ENCODE assay signal across 8 cellular contexts in the genomic region with DNA sequence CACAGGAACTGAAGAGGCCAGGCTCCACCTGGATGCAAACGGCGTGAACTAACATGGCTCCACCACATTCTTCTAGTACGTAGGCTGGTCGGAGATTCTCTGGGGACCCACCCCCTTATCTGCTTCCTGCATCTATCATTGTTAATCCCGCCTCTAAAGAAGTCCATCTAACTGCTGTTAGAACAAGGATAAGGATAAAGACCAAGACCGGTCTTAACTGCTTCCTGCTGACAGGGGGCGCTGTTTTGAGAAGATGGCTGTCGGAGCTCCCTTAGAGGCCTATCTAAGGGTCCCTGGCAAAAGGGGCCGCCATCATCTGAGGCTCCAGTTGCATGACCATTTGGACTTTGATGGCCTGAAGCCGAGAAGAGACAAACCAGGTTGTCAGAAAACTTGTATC. TPM values are rescaled to one million over a fixed set of nuclear protein-coding genes. Genes with fewer than 3 reads are reported as not detected.
DNase-seq lines count a peak whose midpoint lies in the region; ATAC-seq and TF ChIP-seq lines count a peak whose summit lies in the region.

No MANE protein-coding gene starts in this region.

- no CpG with 5 or more reads among the region's 10 CpGs for WGBS in iPS DF 6.9 (ENCODE audit: insufficient coverage, insufficient read length)

- H3K4me2 ChIP-seq in OCI-LY3 (ENCODE audit: low read length) = no peak overlapping the region

- H3K4me3 ChIP-seq in OCI-LY3 (ENCODE audit: low read length) = no peak overlapping the region
- no peak overlapping the region for H3K4me3 ChIP-seq in iPS DF 6.9 (ENCODE audit: low read length)

- no peak overlapping the region for H3K27ac ChIP-seq in OCI-LY3 (ENCODE audit: low read length)
- no peak overlapping the region for H3K27ac ChIP-seq in iPS DF 6.9 (ENCODE audit: low read length)

- H3K9me3 Mint-ChIP-seq in stimulated activated effector memory CD8-positive, alpha-beta T cell treated with anti-CD3 and anti-CD28 coated beads, Interleukin-12 subunit alpha, Interleukin-12 subunit beta, amount 100 ng/mL, for 72 hours = no peaks in the 10 kb centered on the region

- no peak overlapping the region for H3K4me3 Mint-ChIP-seq in stimulated activated effector memory CD8-positive, alpha-beta T cell treated with anti-CD3 and anti-CD28 coated beads, Interleukin-12 subunit alpha, Interleukin-12 subunit beta, amount 100 ng/mL, for 72 hours

- peak; percentile 75 for ATAC-seq in stimulated activated effector memory CD8-positive, alpha-beta T cell treated with anti-CD3 and anti-CD28 coated beads, Interleukin-12 subunit alpha, Interleukin-12 subunit beta, amount 100 ng/mL, for 72 hours
- no peak for ATAC-seq in GM19035 (IDR thresholded peaks at IDR 0.05; ENCODE audit: unreplicated experiment)
- no peak for ATAC-seq in HG02970 (IDR thresholded peaks at IDR 0.05; ENCODE audit: low FRiP score, unreplicated experiment)

- no peaks in the 10 kb centered on the region for H3K79me2 ChIP-seq in OCI-LY3 (ENCODE audit: low read length)

- H3K4me1 Mint-ChIP-seq in stimulated activated effector memory CD8-positive, alpha-beta T cell treated with anti-CD3 and anti-CD28 coated beads, Interleukin-12 subunit alpha, Interleukin-12 subunit beta, amount 100 ng/mL, for 72 hours = peaks cover 6% of the 10 kb centered on the region

- H3K9me3 ChIP-seq in OCI-LY3 (ENCODE audit: insufficient read depth, low read length) = no peaks in the 10 kb centered on the region
- no peaks in the 10 kb centered on the region; the same call in 1 of the 2 replicates for H3K9me3 ChIP-seq in iPS DF 6.9 (ENCODE audit: control insufficient read depth, insufficient read depth, low read length)

- H3K36me3 Mint-ChIP-seq in stimulated activated effector memory CD8-positive, alpha-beta T cell treated with anti-CD3 and anti-CD28 coated beads, Interleukin-12 subunit alpha, Interleukin-12 subunit beta, amount 100 ng/mL, for 72 hours = no peaks in the 10 kb centered on the region

- DNase-seq in Daoy (ENCODE audit: low read depth) (peak; percentile 34), iPS DF 6.9 (ENCODE audit: low read depth, low spot score) (peak; percentile 45), DMS114 treated with DMSO at 0.1 percent for 48 hours (lab: John Stamatoyannopoulos, UW; ENCODE audit: unreplicated experiment) (no peak)
- peak; percentile 24 for DNase-seq in activated effector memory CD4-positive, alpha-beta T cell treated with Interleukin-2 at 50 U/mL for 16 hours
- peak; percentile 26 to 67 for DNase-seq in stimulated activated effector memory CD8-positive, alpha-beta T cell treated with anti-CD3 and anti-CD28 coated beads, Interleukin-12 subunit alpha, Interleukin-12 subunit beta, amount 100 ng/mL, for 72 hours (ENCODE audit: low spot score in 2 of 2)

- no peaks in the 10 kb centered on the region for H3K36me3 ChIP-seq in OCI-LY3 (replicated peaks; ENCODE audit: low read depth, low read length)
- H3K36me3 ChIP-seq in iPS DF 6.9 (ENCODE audit: control insufficient read depth, insufficient read depth, low read length) = no peaks in the 10 kb centered on the region

- no peak overlapping the region for H3K9ac ChIP-seq in OCI-LY3 (ENCODE audit: low read length)

- H3K27me3 ChIP-seq in OCI-LY3 (ENCODE audit: low read depth, low read length) (no peaks in the 10 kb centered on the region), iPS DF 6.9 (ENCODE audit: control insufficient read depth, insufficient read depth, low read length) (no peaks in the 10 kb centered on the region)

- H3K27ac Mint-ChIP-seq in stimulated activated effector memory CD8-positive, alpha-beta T cell treated with anti-CD3 and anti-CD28 coated beads, Interleukin-12 subunit alpha, Interleukin-12 subunit beta, amount 100 ng/mL, for 72 hours = no peak overlapping the region

- peak; percentile 44 for TF ChIP-seq CTCF in OCI-LY3 (IDR thresholded peaks at IDR 0.05; ENCODE audit: low read depth, low read length)

- no peak overlapping the region for H2AFZ ChIP-seq in OCI-LY3 (ENCODE audit: low read depth, low read length)

- H3K4me1 ChIP-seq in OCI-LY3 (ENCODE audit: low read length) (no peaks in the 10 kb centered on the region), iPS DF 6.9 (ENCODE audit: control insufficient read depth, insufficient read depth, low read length) (no peaks in the 10 kb centered on the region)

- no peaks in the 10 kb centered on the region for H4K20me1 ChIP-seq in OCI-LY3 (ENCODE audit: insufficient read depth, low read length)

RNA-seq across cellular contexts. Expression of gene TNFSF12, which starts 25.8 kb away (rescaled TPM):
- 1.6 and 6.4 TPM in 2 replicates for total RNA-seq in Daoy (2014; rRNA removed; shearing (Covaris generic))

RNA-seq across cellular contexts. Expression of gene TNFSF13, which starts 35.5 kb away (rescaled TPM):
- total RNA-seq in Daoy (2014; rRNA removed; shearing (Covaris generic)) = 1.9 TPM in 1 of 2 replicates, not detected in the other

RNA-seq across cellular contexts. Expression of gene SENP3, which starts 38.7 kb away (rescaled TPM):
- total RNA-seq in Daoy (2014; rRNA removed; shearing (Covaris generic)) = 92.2 and 104 TPM in 2 replicates

RNA-seq across cellular contexts. Expression of gene POLR2A, which starts 38.9 kb away (rescaled TPM):
- total RNA-seq in Daoy (2014; rRNA removed; shearing (Covaris generic)) = 56.2 and 74.4 TPM in 2 replicates

RNA-seq across cellular contexts. Expression of gene SLC35G6, which starts 41.8 kb away (rescaled TPM):
- 0.06 TPM in 1 of 2 replicates, not detected in the other for total RNA-seq in Daoy (2014; rRNA removed; shearing (Covaris generic))
